8 cellular contexts compared by ENCODE assay signal in genomic region chr9:31799953-31800609, GRCh38.
A peak's percentile ranks its signal among the peaks of the same experiment; 100 is the strongest.
DNase-seq lines count a peak whose midpoint lies in the region; ATAC-seq and TF ChIP-seq lines count a peak whose summit lies in the region.

No MANE protein-coding gene starts in this region.

- H3K79me2 ChIP-seq in hepatocyte = no peaks in the 10 kb centered on the region

- intact Hi-C loops in ascending aorta (cut with DNase I) = no loop called here

- peak; percentile 61 for DNase-seq in DMS114 treated with DMSO at 0.1 percent for 48 hours (lab: John Stamatoyannopoulos, UW; ENCODE audit: unreplicated experiment)
- peak; percentile 73 for DNase-seq in SK-MEL-5 (ENCODE audit: low read depth, low spot score)
- DNase-seq in hepatocyte (ENCODE audit: low spot score) = peak; percentile 44
- no peak for DNase-seq in NK-92 (lab: John Stamatoyannopoulos, UW; ENCODE audit: unreplicated experiment)
- DNase-seq in pons (ENCODE audit: low spot score) = no peak
- DNase-seq in ascending aorta (ENCODE audit: low spot score in 2 of 2) = no peak

- peak; percentile 95 for TF ChIP-seq RAD21 in Ishikawa (IDR thresholded peaks at IDR 0.05; ENCODE audit: low read depth)

- H3K9me3 ChIP-seq in hepatocyte (ENCODE audit: low read depth) = no peaks in the 10 kb centered on the region
- no peaks in the 10 kb centered on the region for H3K9me3 ChIP-seq in ascending aorta

- 37% methylated on average over 2 of the region's 2 CpGs for WGBS in hepatocyte (ENCODE audit: low lambda C conversion rate, missing lambda C conversion rate)

- peak; percentile 77 for TF ChIP-seq CTCF in hepatocyte (IDR thresholded peaks at IDR 0.05; ENCODE audit: poor library complexity)
- TF ChIP-seq CTCF in ascending aorta (IDR thresholded peaks at IDR 0.05) = peak in 1 of 3 experiments; percentile 10

- H4K20me1 ChIP-seq in hepatocyte (ENCODE audit: insufficient read depth, poor library complexity, severe bottlenecking) = no peaks in the 10 kb centered on the region

- H3K36me3 ChIP-seq in hepatocyte (replicated peaks; ENCODE audit: insufficient read depth, low read depth) = no peaks in the 10 kb centered on the region
- H3K36me3 ChIP-seq in ascending aorta = no peaks in the 10 kb centered on the region

- H2AFZ ChIP-seq in hepatocyte = no peak overlapping the region

- H3K4me1 ChIP-seq in hepatocyte (ENCODE audit: insufficient read depth) (no peaks in the 10 kb centered on the region), ascending aorta (no peaks in the 10 kb centered on the region)

- no peaks in the 10 kb centered on the region for H3K9me2 ChIP-seq in hepatocyte (replicated peaks; ENCODE audit: insufficient read depth)

- H3K27me3 ChIP-seq in hepatocyte (no peaks in the 10 kb centered on the region), ascending aorta (no peaks in the 10 kb centered on the region)

- H3K27ac ChIP-seq in hepatocyte (no peak overlapping the region), ascending aorta (no peak overlapping the region)

- in situ Hi-C loops in SK-MEL-5 (cut with HindIII; ENCODE audit: low pct_unique_long_range_greater_than_20kb, low sequenced_read_pairs) = no loop called here

- ATAC-seq in HG03280 (IDR thresholded peaks at IDR 0.05; ENCODE audit: unreplicated experiment) = no peak

- no peak overlapping the region for H3K4me3 ChIP-seq in hepatocyte
- H3K4me3 ChIP-seq in ascending aorta = no peak overlapping the region

- H3K4me2 ChIP-seq in hepatocyte = no peak overlapping the region

- no peak for TF ChIP-seq EP300 in Ishikawa (IDR thresholded peaks at IDR 0.05; ENCODE audit: borderline replicate concordance)

TF ChIP-seq in Ishikawa, 13 proteins besides CTCF, POLR2A, EP300 and RAD21:
- no peak for TF ChIP-seq TEAD4 (IDR thresholded peaks at IDR 0.05)
- TF ChIP-seq TCF12 (IDR thresholded peaks at IDR 0.05; ENCODE audit: low read depth) = no peak
- no peak for TF ChIP-seq FOXM1 (IDR thresholded peaks at IDR 0.05; ENCODE audit: borderline replicate concordance, low read depth)
- TF ChIP-seq CEBPB (IDR thresholded peaks at IDR 0.05) = no peak

Comparison
In these comparisons a context has a peak if more than half of its experiments do, and no peak if none do; other contexts are left out.
1. DNase-seq: peak in DMS114 treated with DMSO at 0.1 percent for 48 hours (single experiment), SK-MEL-5 (single experiment) and hepatocyte (single experiment); none in NK-92 (single experiment), pons (single experiment) and ascending aorta (0 of 2).